In genomic region chr4:87849612-87850011, GRCh38 we compare ENCODE assay signal across 1 cellular context.
TF ChIP-seq lines count a peak whose summit lies in the region.

No MANE protein-coding gene starts in this region.

TF ChIP-seq in HepG2, 621 proteins besides CTCF, POLR2A, EP300 and RAD21:
- no peak for TF ChIP-seq ZNF292 (CRISPR knock-in tag; IDR thresholded peaks at IDR 0.05; ENCODE audit: borderline replicate concordance, low read depth)
- TF ChIP-seq IKZF1 (IDR thresholded peaks at IDR 0.05): no peak
- no peak for TF ChIP-seq PLSCR1 (CRISPR knock-in tag; IDR thresholded peaks at IDR 0.05; ENCODE audit: borderline replicate concordance)
